ENCODE assay signal across 8 cellular contexts in genomic region chr19:2050991-2051770, GRCh38. TPM values are rescaled to one million over a fixed set of nuclear protein-coding genes. Genes with fewer than 3 reads are reported as not detected.
A peak's percentile ranks its signal among the peaks of the same experiment; 100 is the strongest.
DNase-seq lines count a peak whose midpoint lies in the region; ATAC-seq and TF ChIP-seq lines count a peak whose summit lies in the region.

TSS of gene MKNK2 (minus strand) at chr19:2051244. CDS start at chr19:2050851, 393 bp downstream.

- no peaks in the 10 kb centered on the region for H3K27me3 ChIP-seq in DND-41 (ENCODE audit: insufficient read depth, low read length, poor library complexity)
- no peaks in the 10 kb centered on the region for H3K27me3 ChIP-seq in KMS-11 (ENCODE audit: insufficient read depth, low read depth)

- peak within 1 kb of the TSS; percentile 82 for H3K4me3 Mint-ChIP-seq in activated T-helper 2 cell treated with anti-CD3 and anti-CD28 coated beads, Interferon-gamma antibody, Interleukin-2, Interleukin-4, amounts not matched to agents 10 μg/mL and 5 μg/mL and 100 μg/mL, durations not matched to agents 14 hours and 24 hours and 36 hours (ENCODE audit: low read depth)
- peak within 1 kb of the TSS; percentile 87 to 96 (median 93) for H3K4me3 Mint-ChIP-seq in nephron
- peak within 1 kb of the TSS; percentile 84 for H3K4me3 Mint-ChIP-seq in stimulated activated naive CD8-positive, alpha-beta T cell treated with anti-CD3 and anti-CD28 coated beads, Interleukin-15, Interleukin-2, amounts not matched to agents 100 ng/mL and 50 ng/mL, for 24 hours

- peak; percentile 75 for TF ChIP-seq CTCF in DND-41 (IDR thresholded peaks at IDR 0.05; ENCODE audit: borderline replicate concordance, extremely low read depth, low read length, poor library complexity, severe bottlenecking)
- TF ChIP-seq CTCF in KMS-11 (conservative IDR thresholded peaks at IDR 0.05; ENCODE audit: low read depth, low read length), result peak; percentile 24; the same call in 1 of the 2 replicates
- peak in 2 of 3 experiments; percentile 20 to 55 for TF ChIP-seq CTCF in nephron (IDR thresholded peaks at IDR 0.05; ENCODE audit: unreplicated experiment in 3 of 3)

- H3K4me1 Mint-ChIP-seq in activated T-helper 2 cell treated with anti-CD3 and anti-CD28 coated beads, Interferon-gamma antibody, Interleukin-2, Interleukin-4, amounts not matched to agents 10 μg/mL and 5 μg/mL and 100 μg/mL, durations not matched to agents 14 hours and 24 hours and 36 hours (ENCODE audit: low read depth), result peaks cover 25% of the 10 kb centered on the region
- peaks cover 10% of the 10 kb centered on the region for H3K4me1 Mint-ChIP-seq in nephron
- peaks cover 61% of the 10 kb centered on the region for H3K4me1 Mint-ChIP-seq in stimulated activated naive CD8-positive, alpha-beta T cell treated with anti-CD3 and anti-CD28 coated beads, Interleukin-15, Interleukin-2, amounts not matched to agents 100 ng/mL and 50 ng/mL, for 24 hours (ENCODE audit: low read depth)

- no peaks in the 10 kb centered on the region for H3K9me3 ChIP-seq in DND-41 (ENCODE audit: insufficient read depth, low read length, severe bottlenecking)

- H3K4me2 ChIP-seq in DND-41 (ENCODE audit: insufficient read depth, low read length) (peak within 1 kb of the TSS; percentile 96), KMS-11 (peak within 1 kb of the TSS; percentile 94)

- peak within 1 kb of the TSS; percentile 84 to 89 for H3K4me3 ChIP-seq in DND-41 (ENCODE audit: low read depth in 1 of 2, low read length in 2 of 2)
- no peak within 1 kb of the TSS for H3K4me3 ChIP-seq in KMS-11 (IDR thresholded peaks at IDR 0.05; ENCODE audit: insufficient read depth, low read depth, low read length)

- H2AFZ ChIP-seq in DND-41 (ENCODE audit: low read depth, low read length) (peak within 1 kb of the TSS; percentile 85), KMS-11 (ENCODE audit: low read depth) (peak within 1 kb of the TSS; percentile 75)

- peak within 1 kb of the TSS; percentile 82 for H3K27ac ChIP-seq in DND-41 (ENCODE audit: low read length)
- H3K27ac ChIP-seq in KMS-11, result peak within 1 kb of the TSS; percentile 44

- H3K9ac ChIP-seq in DND-41 (ENCODE audit: low read depth, low read length), result peak within 1 kb of the TSS; percentile 91
- H3K9ac ChIP-seq in KMS-11, result peak within 1 kb of the TSS; percentile 53; the same call in 1 of the 2 replicates

- H4K20me1 ChIP-seq in DND-41 (ENCODE audit: insufficient read depth, low read length), result peaks cover 45% of the 10 kb centered on the region
- H4K20me1 ChIP-seq in KMS-11 (ENCODE audit: insufficient read depth), result no peaks in the 10 kb centered on the region

- H3K4me1 ChIP-seq in DND-41 (ENCODE audit: insufficient read depth, low read length) (peaks cover 51% of the 10 kb centered on the region), KMS-11 (ENCODE audit: low read depth, poor library complexity, severe bottlenecking) (peaks cover 23% of the 10 kb centered on the region)

- peaks cover 21% of the 10 kb centered on the region for H3K36me3 Mint-ChIP-seq in activated T-helper 2 cell treated with anti-CD3 and anti-CD28 coated beads, Interferon-gamma antibody, Interleukin-2, Interleukin-4, amounts not matched to agents 10 μg/mL and 5 μg/mL and 100 μg/mL, durations not matched to agents 14 hours and 24 hours and 36 hours (ENCODE audit: low read depth)
- H3K36me3 Mint-ChIP-seq in nephron (ENCODE audit: low read depth), result no peaks in the 10 kb centered on the region
- H3K36me3 Mint-ChIP-seq in stimulated activated naive CD8-positive, alpha-beta T cell treated with anti-CD3 and anti-CD28 coated beads, Interleukin-15, Interleukin-2, amounts not matched to agents 100 ng/mL and 50 ng/mL, for 24 hours (ENCODE audit: low read depth), result no peaks in the 10 kb centered on the region

- peak within 1 kb of the TSS; percentile 86 for H3K27ac Mint-ChIP-seq in activated T-helper 2 cell treated with anti-CD3 and anti-CD28 coated beads, Interferon-gamma antibody, Interleukin-2, Interleukin-4, amounts not matched to agents 10 μg/mL and 5 μg/mL and 100 μg/mL, durations not matched to agents 14 hours and 24 hours and 36 hours
- peak within 1 kb of the TSS; percentile 86 to 95 (median 88) for H3K27ac Mint-ChIP-seq in nephron
- peak within 1 kb of the TSS; percentile 90 for H3K27ac Mint-ChIP-seq in stimulated activated naive CD8-positive, alpha-beta T cell treated with anti-CD3 and anti-CD28 coated beads, Interleukin-15, Interleukin-2, amounts not matched to agents 100 ng/mL and 50 ng/mL, for 24 hours

- DNase-seq in DND-41 (peak; percentile 91), RPMI8226 (peak; percentile 92), fibroblast of peridontal ligament (ENCODE audit: extremely low read depth) (peak; percentile 81)
- peak; percentile 91 for DNase-seq in activated T-helper 2 cell treated with anti-CD3 and anti-CD28 coated beads, Interferon-gamma antibody, Interleukin-2, Interleukin-4, amounts not matched to agents 10 μg/mL and 5 μg/mL and 100 μg/mL, durations not matched to agents 14 hours and 24 hours and 36 hours (ENCODE audit: low spot score)

- H3K36me3 ChIP-seq in DND-41 (ENCODE audit: insufficient read depth, low read length) (peaks cover 36% of the 10 kb centered on the region; the same call in 1 of the 2 replicates), KMS-11 (ENCODE audit: insufficient read depth) (no peaks in the 10 kb centered on the region)

- no peaks in the 10 kb centered on the region for H3K9me3 Mint-ChIP-seq in activated T-helper 2 cell treated with anti-CD3 and anti-CD28 coated beads, Interferon-gamma antibody, Interleukin-2, Interleukin-4, amounts not matched to agents 10 μg/mL and 5 μg/mL and 100 μg/mL, durations not matched to agents 14 hours and 24 hours and 36 hours
- no peaks in the 10 kb centered on the region for H3K9me3 Mint-ChIP-seq in nephron
- no peaks in the 10 kb centered on the region for H3K9me3 Mint-ChIP-seq in stimulated activated naive CD8-positive, alpha-beta T cell treated with anti-CD3 and anti-CD28 coated beads, Interleukin-15, Interleukin-2, amounts not matched to agents 100 ng/mL and 50 ng/mL, for 24 hours

- intact Hi-C loops in activated T-helper 2 cell treated with anti-CD3 and anti-CD28 coated beads, Interferon-gamma antibody, Interleukin-2, Interleukin-4, amounts not matched to agents 10 μg/mL and 5 μg/mL and 100 μg/mL, durations not matched to agents 14 hours and 24 hours and 36 hours (cut with micrococcal nuclease), result loop anchor here (1.0 to 5.0 kb wide), 3 partner anchors 9 to 41 kb away; no protein-coding TSS in a partner anchor

- H3K27me3 Mint-ChIP-seq in activated T-helper 2 cell treated with anti-CD3 and anti-CD28 coated beads, Interferon-gamma antibody, Interleukin-2, Interleukin-4, amounts not matched to agents 10 μg/mL and 5 μg/mL and 100 μg/mL, durations not matched to agents 14 hours and 24 hours and 36 hours (ENCODE audit: low read depth), result no peaks in the 10 kb centered on the region
- H3K27me3 Mint-ChIP-seq in nephron (ENCODE audit: low read depth), result no peaks in the 10 kb centered on the region
- no peaks in the 10 kb centered on the region for H3K27me3 Mint-ChIP-seq in stimulated activated naive CD8-positive, alpha-beta T cell treated with anti-CD3 and anti-CD28 coated beads, Interleukin-15, Interleukin-2, amounts not matched to agents 100 ng/mL and 50 ng/mL, for 24 hours

- ATAC-seq in DND-41 (ENCODE audit: insufficient read depth, low read depth) (peak; percentile 79), GM21576 (IDR thresholded peaks at IDR 0.05; ENCODE audit: unreplicated experiment) (peak; percentile 42)

- H3K79me2 ChIP-seq in DND-41 (ENCODE audit: insufficient read depth, low read length) (peaks cover 48% of the 10 kb centered on the region), KMS-11 (ENCODE audit: insufficient read depth, low read depth) (peaks cover 29% of the 10 kb centered on the region)

RNA-seq across cellular contexts. Expression of gene MKNK2, which starts in this region (rescaled TPM):
- total RNA-seq in activated T-helper 2 cell treated with anti-CD3 and anti-CD28 coated beads, Interferon-gamma antibody, Interleukin-2, Interleukin-4, amounts not matched to agents 10 μg/mL and 5 μg/mL and 100 μg/mL, durations not matched to agents 14 hours and 24 hours and 36 hours, result 161 and 176 TPM in 2 replicates

Comparison
In these comparisons a context has a peak if more than half of its experiments do, and no peak if none do; other contexts are left out.
1. CTCF ChIP-seq: peak in every context shown above with its lines; median percentile 75 in DND-41; 38 in nephron; 24 in KMS-11.